ENCODE assay signal across 1 cellular context in the genomic region with DNA sequence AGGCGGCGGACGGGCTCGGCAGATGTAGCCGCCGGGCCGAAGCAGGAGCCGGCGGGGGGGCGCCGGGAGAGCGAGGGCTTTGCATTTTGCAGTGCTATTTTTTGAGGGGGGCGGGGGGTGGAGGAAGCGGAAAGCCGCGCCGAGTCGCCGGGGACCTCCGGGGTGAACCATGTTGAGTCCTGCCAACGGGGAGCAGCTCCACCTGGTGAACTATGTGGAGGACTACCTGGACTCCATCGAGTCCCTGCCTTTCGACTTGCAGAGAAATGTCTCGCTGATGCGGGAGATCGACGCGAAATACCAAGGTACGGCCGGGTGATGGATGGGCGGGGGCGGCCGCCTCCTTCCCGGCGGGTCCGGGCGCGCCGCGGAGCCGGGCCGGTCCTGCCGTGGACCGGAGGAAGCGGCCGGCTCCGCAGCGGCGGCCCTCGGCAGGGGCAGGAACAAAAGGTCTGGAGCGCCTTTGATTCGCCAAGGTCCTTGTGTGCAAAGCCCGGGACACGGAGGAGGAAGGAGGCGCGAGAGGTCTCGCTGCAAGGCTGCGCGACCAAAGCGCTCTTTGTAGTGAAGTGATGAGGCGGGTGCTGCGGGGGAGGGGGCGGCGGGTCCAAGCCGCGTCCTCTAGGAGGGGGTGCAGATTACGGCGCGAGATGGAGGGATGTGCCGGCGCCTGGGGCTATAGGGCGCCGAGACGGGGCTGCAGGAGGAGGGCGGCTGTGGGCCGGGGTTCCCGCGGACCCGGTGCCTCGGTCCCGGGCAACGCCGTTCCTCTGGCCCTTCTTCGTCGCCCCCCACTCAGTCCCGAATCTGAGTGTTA.
A peak's percentile ranks its signal among the peaks of the same experiment; 100 is the strongest.
TF ChIP-seq lines count a peak whose summit lies in the region.

No MANE protein-coding gene starts in this region.

TF ChIP-seq in HepG2, 621 proteins besides CTCF, POLR2A, EP300 and RAD21 (continued from another document):
- TF ChIP-seq, protein P1, sequence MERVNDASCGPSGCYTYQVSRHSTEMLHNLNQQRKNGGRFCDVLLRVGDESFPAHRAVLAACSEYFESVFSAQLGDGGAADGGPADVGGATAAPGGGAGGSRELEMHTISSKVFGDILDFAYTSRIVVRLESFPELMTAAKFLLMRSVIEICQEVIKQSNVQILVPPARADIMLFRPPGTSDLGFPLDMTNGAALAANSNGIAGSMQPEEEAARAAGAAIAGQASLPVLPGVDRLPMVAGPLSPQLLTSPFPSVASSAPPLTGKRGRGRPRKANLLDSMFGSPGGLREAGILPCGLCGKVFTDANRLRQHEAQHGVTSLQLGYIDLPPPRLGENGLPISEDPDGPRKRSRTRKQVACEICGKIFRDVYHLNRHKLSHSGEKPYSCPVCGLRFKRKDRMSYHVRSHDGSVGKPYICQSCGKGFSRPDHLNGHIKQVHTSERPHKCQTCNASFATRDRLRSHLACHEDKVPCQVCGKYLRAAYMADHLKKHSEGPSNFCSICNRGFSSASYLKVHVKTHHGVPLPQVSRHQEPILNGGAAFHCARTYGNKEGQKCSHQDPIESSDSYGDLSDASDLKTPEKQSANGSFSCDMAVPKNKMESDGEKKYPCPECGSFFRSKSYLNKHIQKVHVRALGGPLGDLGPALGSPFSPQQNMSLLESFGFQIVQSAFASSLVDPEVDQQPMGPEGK (CRISPR knock-in tag; IDR thresholded peaks at IDR 0.05) = 0 out of 2 replicates have a peak, but pooled peaks have one; percentile 1
- no peak for TF ChIP-seq ZNF230 (CRISPR knock-in tag; IDR thresholded peaks at IDR 0.05)
- no peak for TF ChIP-seq BRD4 (CRISPR knock-in tag; IDR thresholded peaks at IDR 0.05)
- TF ChIP-seq KDM2A (CRISPR knock-in tag; IDR thresholded peaks at IDR 0.05; ENCODE audit: borderline replicate concordance, low read depth) = no peak; the same call in 1 of the 2 replicates
- TF ChIP-seq TCF7L2 (IDR thresholded peaks at IDR 0.05; ENCODE audit: low read depth, low read length) = no peak
- 0 out of 2 replicates have a peak, but pooled peaks have one; percentile 36 for TF ChIP-seq SP4 (CRISPR knock-in tag; IDR thresholded peaks at IDR 0.05)
- no peak for TF ChIP-seq ZNF205 (CRISPR knock-in tag; IDR thresholded peaks at IDR 0.05)
- TF ChIP-seq, protein P2, sequence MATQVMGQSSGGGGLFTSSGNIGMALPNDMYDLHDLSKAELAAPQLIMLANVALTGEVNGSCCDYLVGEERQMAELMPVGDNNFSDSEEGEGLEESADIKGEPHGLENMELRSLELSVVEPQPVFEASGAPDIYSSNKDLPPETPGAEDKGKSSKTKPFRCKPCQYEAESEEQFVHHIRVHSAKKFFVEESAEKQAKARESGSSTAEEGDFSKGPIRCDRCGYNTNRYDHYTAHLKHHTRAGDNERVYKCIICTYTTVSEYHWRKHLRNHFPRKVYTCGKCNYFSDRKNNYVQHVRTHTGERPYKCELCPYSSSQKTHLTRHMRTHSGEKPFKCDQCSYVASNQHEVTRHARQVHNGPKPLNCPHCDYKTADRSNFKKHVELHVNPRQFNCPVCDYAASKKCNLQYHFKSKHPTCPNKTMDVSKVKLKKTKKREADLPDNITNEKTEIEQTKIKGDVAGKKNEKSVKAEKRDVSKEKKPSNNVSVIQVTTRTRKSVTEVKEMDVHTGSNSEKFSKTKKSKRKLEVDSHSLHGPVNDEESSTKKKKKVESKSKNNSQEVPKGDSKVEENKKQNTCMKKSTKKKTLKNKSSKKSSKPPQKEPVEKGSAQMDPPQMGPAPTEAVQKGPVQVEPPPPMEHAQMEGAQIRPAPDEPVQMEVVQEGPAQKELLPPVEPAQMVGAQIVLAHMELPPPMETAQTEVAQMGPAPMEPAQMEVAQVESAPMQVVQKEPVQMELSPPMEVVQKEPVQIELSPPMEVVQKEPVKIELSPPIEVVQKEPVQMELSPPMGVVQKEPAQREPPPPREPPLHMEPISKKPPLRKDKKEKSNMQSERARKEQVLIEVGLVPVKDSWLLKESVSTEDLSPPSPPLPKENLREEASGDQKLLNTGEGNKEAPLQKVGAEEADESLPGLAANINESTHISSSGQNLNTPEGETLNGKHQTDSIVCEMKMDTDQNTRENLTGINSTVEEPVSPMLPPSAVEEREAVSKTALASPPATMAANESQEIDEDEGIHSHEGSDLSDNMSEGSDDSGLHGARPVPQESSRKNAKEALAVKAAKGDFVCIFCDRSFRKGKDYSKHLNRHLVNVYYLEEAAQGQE (IDR thresholded peaks at IDR 0.05; ENCODE audit: borderline replicate concordance in 1 of 2, low read depth in 1 of 2, low read length in 2 of 2) = no peak
- no peak for TF ChIP-seq EED (CRISPR knock-in tag; IDR thresholded peaks at IDR 0.05)
- 0 out of 2 replicates have a peak, but pooled peaks have one; percentile 6 for TF ChIP-seq KLF11 (CRISPR knock-in tag; IDR thresholded peaks at IDR 0.05)
- TF ChIP-seq STAG1 (CRISPR knock-in tag; IDR thresholded peaks at IDR 0.05) = peak; percentile 21; the same call in 1 of the 2 replicates
